Comparison of ENCODE assay signal across 12 cellular contexts in the genomic region with DNA sequence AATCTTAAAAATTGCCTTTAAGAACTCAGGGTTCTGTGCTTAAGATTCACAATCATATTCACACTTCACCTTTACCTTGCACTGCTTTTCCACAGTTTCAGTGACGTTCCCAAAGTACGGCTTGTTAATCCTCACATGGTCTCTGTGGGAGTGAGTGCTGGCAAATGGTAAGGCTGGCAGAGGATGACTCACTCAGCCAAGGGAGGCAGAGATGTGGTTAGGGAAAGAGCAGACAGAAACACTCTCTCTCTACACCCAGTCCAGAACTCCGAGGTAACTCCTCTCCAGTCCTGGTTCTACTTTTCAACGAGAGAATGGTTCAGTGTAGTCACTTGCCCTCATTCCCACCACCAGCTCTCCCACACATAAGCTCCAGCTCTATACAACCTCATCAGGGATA. TPM values are rescaled to one million over a fixed set of nuclear protein-coding genes. Genes with fewer than 3 reads are reported as not detected.
DNase-seq lines count a peak whose midpoint lies in the region; ATAC-seq and TF ChIP-seq lines count a peak whose summit lies in the region.
"Had no signal": no experiment of that assay in that cellular context is flagged by ENCODE, and none has a peak within 500 bp of the region (broad histone marks: within the 10 kb centered on the region; RNA-seq: fewer than 3 reads in every experiment).

No MANE protein-coding gene starts in this region.

- peaks cover 95 to 98% (median 96%) of the 10 kb centered on the region in 3 donors for H3K4me1 Mint-ChIP-seq in T-cell

- H3K9me3 Mint-ChIP-seq in T-cell, result peaks cover 0 to 7% (median 0%) of the 10 kb centered on the region in 3 donors

- POLR2A ChIA-PET in T-cell (lab: Charles Lee), result no interaction called here

- TF ChIP-seq CTCF in epithelial cell of proximal tubule (conservative IDR thresholded peaks at IDR 0.05; ENCODE audit: low read depth, low read length), result no peak

- H3K27me3 ChIP-seq in skeletal muscle satellite cell (ENCODE audit: control insufficient read depth, insufficient read depth, low read length), result no peaks in the 10 kb centered on the region
- H3K27me3 ChIP-seq: body of pancreas had no signal

- CTCF ChIA-PET in T-cell (lab: Charles Lee), result interaction anchor here in 1 of 2 donors (0.6 to 4.2 kb wide), 3 partner anchors 120 to 168 kb away, joined by 3 to 19 read pairs (median 3); no protein-coding TSS in a partner anchor

- DNase-seq in activated CD8-positive, alpha-beta memory T cell treated with anti-CD3 and anti-CD28 coated beads for 24 hours, result peak; percentile 43
- no peak for DNase-seq in activated CD8-positive, alpha-beta memory T cell treated with anti-CD3 and anti-CD28 coated beads, Interleukin-2, amount 50 U/mL, for 4 hours
- no peak for DNase-seq in T-cell
- DNase-seq in epithelial cell of proximal tubule (ENCODE audit: low read depth), result peak; percentile 86
- DNase-seq in GDM1 (lab: John Stamatoyannopoulos, UW), result no peak
- DNase-seq: body of pancreas, NCI-H510A treated with DMSO at 0.1 percent for 48 hours had no signal

- H3K27ac Mint-ChIP-seq in T-cell, result peak overlapping the region; percentile 91 to 97
- H3K27ac Mint-ChIP-seq: progenitor cell of endocrine pancreas had no signal

- H3K27me3 Mint-ChIP-seq in T-cell, result no peaks in the 10 kb centered on the region

- H3K9me3 ChIP-seq in skeletal muscle satellite cell (replicated peaks; ENCODE audit: low read length), result no peaks in the 10 kb centered on the region
- H3K9me3 ChIP-seq: body of pancreas had no signal

- ATAC-seq in T-cell (replicated peaks in 1 of 4) (no peak), HG03196 (IDR thresholded peaks at IDR 0.05; ENCODE audit: unreplicated experiment) (no peak), HG03432 (IDR thresholded peaks at IDR 0.05; ENCODE audit: unreplicated experiment) (no peak)
- ATAC-seq: body of pancreas, GM12878 had no signal

- H3K4me2 ChIP-seq in skeletal muscle satellite cell (ENCODE audit: low read length), result peak overlapping the region; percentile 47

- H3K4me3 Mint-ChIP-seq in T-cell, result no peak overlapping the region

- H3K9ac ChIP-seq in skeletal muscle satellite cell (ENCODE audit: low read depth, low read length), result no peak overlapping the region

- H3K36me3 Mint-ChIP-seq in T-cell, result peaks cover 72% of the 10 kb centered on the region

- peaks cover 7% of the 10 kb centered on the region for H3K4me1 ChIP-seq in skeletal muscle satellite cell (ENCODE audit: control insufficient read depth, insufficient read depth, low read length)

- no peak overlapping the region for H3K4me3 ChIP-seq in epithelial cell of proximal tubule (ENCODE audit: low read depth, low read length)
- H3K4me3 ChIP-seq in skeletal muscle satellite cell (ENCODE audit: low read length), result no peak overlapping the region
- H3K4me3 ChIP-seq: body of pancreas, GM12878 had no signal

- no peaks in the 10 kb centered on the region for H3K36me3 ChIP-seq in skeletal muscle satellite cell (ENCODE audit: insufficient read depth, low read length)

RNA-seq across cellular contexts. Expression of a gene that starts 33.1 kb away (rescaled TPM):
- total RNA-seq in T-cell (100 to 1,000 TPM; 118 to 148 (median 131) TPM), epithelial cell of proximal tubule (0.43 and 3.5 TPM in 2 replicates)
- total RNA-seq in skeletal muscle satellite cell (2012; rRNA removed), result 0.22 TPM in 1 of 2 replicates, not detected in the other

Comparison
In these comparisons a context has a peak if more than half of its experiments do, and no peak if none do; other contexts are left out.
1. DNase-seq: peak in activated CD8-positive, alpha-beta memory T cell treated with anti-CD3 and anti-CD28 coated beads for 24 hours (single experiment) and epithelial cell of proximal tubule (single experiment); none in activated CD8-positive, alpha-beta memory T cell treated with anti-CD3 and anti-CD28 coated beads, Interleukin-2, amount 50 U/mL, for 4 hours (single experiment), T-cell (0 of 34) and GDM1 (single experiment).
2. RNA of a gene that starts 33.1 kb away (total RNA-seq): 118 to 148 TPM in T-cell; 0.43 to 3.5 TPM in epithelial cell of proximal tubule; every median in the first group is over 10 times any median in the second.